In genomic region chr1:154199563-154199879, GRCh38 we compare ENCODE assay signal across 12 cellular contexts. TPM values are rescaled to one million over a fixed set of nuclear protein-coding genes. Genes with fewer than 3 reads are reported as not detected.
DNase-seq lines count a peak whose midpoint lies in the region; ATAC-seq, FAIRE-seq and TF ChIP-seq lines count a peak whose summit lies in the region.
"Had no signal": no experiment of that assay in that cellular context is flagged by ENCODE, and none has a peak within 500 bp of the region (broad histone marks: within the 10 kb centered on the region; RNA-seq: fewer than 3 reads in every experiment).

No MANE protein-coding gene starts in this region.

- H3K79me2 ChIP-seq in ACC112 (ENCODE audit: control insufficient read depth, insufficient read depth, low read length, unreplicated experiment) (no peaks in the 10 kb centered on the region), GM23248 (ENCODE audit: insufficient read depth) (no peaks in the 10 kb centered on the region)

- H2AFZ ChIP-seq in ACC112 (ENCODE audit: low read length, unreplicated experiment) (peak overlapping the region; percentile 89), GM23248 (peak overlapping the region; percentile 80)

- FAIRE-seq in TTC549 (lab: Jason Lieb, UNC), result peak; percentile 66

- H3K4me3 ChIP-seq in ACC112 (ENCODE audit: low read depth, low read length) (peak overlapping the region; percentile 56; the same call in 1 of the 2 replicates), GM23248 (peak overlapping the region; percentile 41), left lung (no peak overlapping the region), spleen (no peak overlapping the region)
- H3K4me3 ChIP-seq: SJSA1 had no signal

- H4K20me1 ChIP-seq in GM23248 (ENCODE audit: insufficient read depth), result no peaks in the 10 kb centered on the region

- 95 to 98% methylated on average over 3 of the region's 3 CpGs for WGBS in GM23248 (ENCODE audit: low coverage in 1 of 2, low lambda C conversion rate in 2 of 2, missing lambda C conversion rate in 2 of 2), 2 experiments
- 91 to 96% (median 94%) methylated on average over 3 of the region's 3 CpGs for WGBS in spleen, 5 donors

- no peaks in the 10 kb centered on the region for H3K36me3 ChIP-seq in ACC112 (ENCODE audit: insufficient read depth, low read length)
- no peaks in the 10 kb centered on the region for H3K36me3 ChIP-seq in GM23248 (ENCODE audit: low read depth)
- H3K36me3 ChIP-seq in left lung, result peaks cover 0 to under 1% of the 10 kb centered on the region in 2 donors
- H3K36me3 ChIP-seq in spleen, result peaks cover 0 to under 1% (median 0%) of the 10 kb centered on the region in 6 donors
- H3K36me3 ChIP-seq: SJSA1 had no signal

- H3K4me2 ChIP-seq in GM23248 (ENCODE audit: unreplicated experiment), result peak overlapping the region; percentile 70

- no peak for TF ChIP-seq CTCF in left lung (IDR thresholded peaks at IDR 0.05)
- TF ChIP-seq CTCF in spleen (IDR thresholded peaks at IDR 0.05 in 8 of 11, conservative IDR thresholded peaks at IDR 0.05 in 3 of 11), result no peak

- H3F3A ChIP-seq in GM23248 (ENCODE audit: insufficient read depth), result peaks cover 16% of the 10 kb centered on the region

- no peak overlapping the region for H3K27ac ChIP-seq in ACC112 (ENCODE audit: low read depth, low read length)
- H3K27ac ChIP-seq in GM23248, result no peak overlapping the region
- peak overlapping the region in 1 of 2 donors; percentile 10 for H3K27ac ChIP-seq in left lung
- peak overlapping the region in 2 of 8 donors; percentile 2 for H3K27ac ChIP-seq in spleen
- H3K27ac ChIP-seq in caudate nucleus (ENCODE audit: low read depth, low read length), result no peak overlapping the region
- H3K27ac ChIP-seq: SJSA1 had no signal

- H3K9me3 ChIP-seq in GM23248 (ENCODE audit: low read depth) (no peaks in the 10 kb centered on the region), left lung (no peaks in the 10 kb centered on the region), spleen (no peaks in the 10 kb centered on the region)
- H3K9me3 ChIP-seq: SJSA1 had no signal

- in situ Hi-C loops in GM23248 (cut with MboI), result no loop called here

- H3K4me1 ChIP-seq in ACC112 (ENCODE audit: control insufficient read depth, insufficient read depth, low read length, unreplicated experiment) (peaks cover 11% of the 10 kb centered on the region), GM23248 (ENCODE audit: insufficient read depth) (no peaks in the 10 kb centered on the region), left lung (peaks cover 6 to 7% of the 10 kb centered on the region in 2 donors), spleen (peaks cover 0 to 13% (median 5%) of the 10 kb centered on the region in 6 donors)

- H3K9ac ChIP-seq in GM23248, result no peak overlapping the region

- peak; percentile 21 for ATAC-seq in left lung

- H3K9me2 ChIP-seq in GM23248 (ENCODE audit: insufficient read depth), result no peaks in the 10 kb centered on the region

- H3K27me3 ChIP-seq in ACC112 (ENCODE audit: insufficient read depth, low read length) (no peaks in the 10 kb centered on the region), GM23248 (replicated peaks; ENCODE audit: insufficient read depth) (no peaks in the 10 kb centered on the region), left lung (no peaks in the 10 kb centered on the region), spleen (replicated peaks in 1 of 7) (no peaks in the 10 kb centered on the region)
- H3K27me3 ChIP-seq: SJSA1 had no signal

- DNase-seq in GM23248, result peak; percentile 49
- no peak for DNase-seq in left lung
- DNase-seq in NCI-H2029 (lab: John Stamatoyannopoulos, UW), result no peak
- DNase-seq in spleen, result no peak
- DNase-seq in caudate nucleus (lab: John Stamatoyannopoulos, UW), result no peak
- DNase-seq in NOMO-1 treated with dmso at 0.1 percent for 144 hours (lab: John Stamatoyannopoulos, UW; ENCODE audit: unreplicated experiment), result no peak

- no peak for TF ChIP-seq POLR2A in spleen (IDR thresholded peaks at IDR 0.05)

- intact Hi-C loops in left lung (cut with DNase I) (no loop called here), spleen (cut with DNase I; ENCODE audit: low total_unique reads) (no loop called here)

RNA-seq across cellular contexts. Expression of gene CFAP141, which starts 6.6 kb away (rescaled TPM):
- not detected in 2 replicates for total RNA-seq in GM23248 (2014; rRNA removed; shearing (Covaris generic))
- polyA plus RNA-seq in GM23248 (2016; fragmentation: Nextera tagmentation; extraction: Ambion mirVana), result not detected in 2 replicates
- not detected for total RNA-seq in left lung
- total RNA-seq in spleen, result not detected
- polyA plus RNA-seq in spleen, result not detected
- total RNA-seq: activated naive CD4-positive, alpha-beta T cell treated with anti-CD3 and anti-CD28 coated beads for 36 hours; CD8-positive, alpha-beta T cell; SJSA1; skeletal muscle tissue had no signal

RNA-seq across cellular contexts. Expression of gene TPM3, which starts 7.6 kb away (rescaled TPM):
- total RNA-seq in GM23248 (2014; rRNA removed; shearing (Covaris generic)), result 578 and 599 TPM in 2 replicates
- polyA plus RNA-seq in GM23248 (2016; fragmentation: Nextera tagmentation; extraction: Ambion mirVana), result 557 and 570 TPM in 2 replicates
- total RNA-seq in left lung, result 100 to 1,000 TPM; 318 to 406 TPM
- total RNA-seq in spleen, result 100 to 1,000 TPM; 383 to 596 (median 456) TPM
- 100 to 1,000 TPM; 221 to 315 (median 240) TPM for polyA plus RNA-seq in spleen

RNA-seq across cellular contexts. Expression of gene UBAP2L, which starts 21.2 kb away (rescaled TPM):
- total RNA-seq in GM23248 (2014; rRNA removed; shearing (Covaris generic)), result 73.0 and 90.5 TPM in 2 replicates
- 132 and 133 TPM in 2 replicates for polyA plus RNA-seq in GM23248 (2016; fragmentation: Nextera tagmentation; extraction: Ambion mirVana)
- 100 to 1,000 TPM; 131 to 144 TPM for total RNA-seq in left lung
- 100 to 1,000 TPM in 5 of 7 donors, 10 to 100 TPM in 2; 89.5 to 156 (median 134) TPM for total RNA-seq in spleen
- 10 to 100 TPM; 36.8 to 58.0 (median 44.4) TPM for polyA plus RNA-seq in spleen

RNA-seq across cellular contexts. Expression of gene NUP210L, which starts 44.6 kb away (rescaled TPM):
- 0.11 TPM in 1 of 2 replicates, not detected in the other for total RNA-seq in GM23248 (2014; rRNA removed; shearing (Covaris generic))
- polyA plus RNA-seq in GM23248 (2016; fragmentation: Nextera tagmentation; extraction: Ambion mirVana) (not detected in 2 replicates), spleen (under 1 TPM in 1 of 3 donors, not detected in 2; 0.02 TPM)
- total RNA-seq in left lung (under 1 TPM; 0.16 to 0.26 TPM), spleen (under 1 TPM in 5 of 7 donors, not detected in 2; 0.06 to 0.34 (median 0.10) TPM)
- total RNA-seq: SJSA1 had no signal

Comparison
In these comparisons a context has a peak if more than half of its experiments do, and no peak if none do; other contexts are left out.
1. H3K4me3 ChIP-seq: peak in ACC112 (single experiment) and GM23248 (single experiment); none in left lung (0 of 2) and spleen (0 of 8).